Comparison of ENCODE assay signal across 6 cellular contexts in genomic region chr6:6566766-6567165, GRCh38. TPM values are rescaled to one million over a fixed set of nuclear protein-coding genes. Genes with fewer than 3 reads are reported as not detected.
"Had no signal": no experiment of that assay in that cellular context is flagged by ENCODE, and none has a peak within 500 bp of the region (broad histone marks: within the 10 kb centered on the region; RNA-seq: fewer than 3 reads in every experiment).

No MANE protein-coding gene starts in this region.

- H3K4me1 Mint-ChIP-seq: H9 had no signal

- DNase-seq: GM23248, GOT3, H9, HCEC 1CT, IMR-90 had no signal

- ATAC-seq: K562 had no signal

- H3K27ac Mint-ChIP-seq: H9 had no signal

- H3K4me3 Mint-ChIP-seq: H9 had no signal

RNA-seq across cellular contexts. Expression of gene LY86, which starts 21.8 kb away (rescaled TPM):
- polyA plus RNA-seq: GM23248, IMR-90 had no signal
